In genomic region chr3:144524531-144524930, GRCh38 we compare ENCODE assay signal across 23 cellular contexts.
A peak's percentile ranks its signal among the peaks of the same experiment; 100 is the strongest.
DNase-seq lines count a peak whose midpoint lies in the region; ATAC-seq and TF ChIP-seq lines count a peak whose summit lies in the region.
"Had no signal": no experiment of that assay in that cellular context is flagged by ENCODE, and none has a peak within 500 bp of the region (broad histone marks: within the 10 kb centered on the region; RNA-seq: fewer than 3 reads in every experiment).

No MANE protein-coding gene starts in this region.

- intact Hi-C loops in Right ventricle myocardium inferior (cut with DNase I): no loop called here

- in situ Hi-C loops in brain microvascular endothelial cell (cut with HindIII; ENCODE audit: low pct_ligation_motif_present, low sequenced_read_pairs): no loop called here

- H3K27ac ChIP-seq in OCI-LY3 (ENCODE audit: low read length) (no peak overlapping the region), brain microvascular endothelial cell (no peak overlapping the region), MM.1S (ENCODE audit: low read length) (no peak overlapping the region)
- H3K27ac ChIP-seq: C4-2B had no signal

- no peaks in the 10 kb centered on the region for H3F3A ChIP-seq in MM.1S (ENCODE audit: insufficient read depth, low read length)

- ATAC-seq in Right ventricle myocardium inferior: no peak
- ATAC-seq: CD8-positive, alpha-beta T cell; GM12878; K562 had no signal

- H3K9ac ChIP-seq in OCI-LY3 (ENCODE audit: low read length) (no peak overlapping the region), MM.1S (ENCODE audit: low read length) (no peak overlapping the region)

- no peaks in the 10 kb centered on the region for H3K79me2 ChIP-seq in OCI-LY3 (ENCODE audit: low read length)
- H3K79me2 ChIP-seq in MM.1S (ENCODE audit: low read length): no peaks in the 10 kb centered on the region

- H2AFZ ChIP-seq in OCI-LY3 (ENCODE audit: low read depth, low read length): peak overlapping the region; percentile 7; the same call in 1 of the 2 replicates
- no peak overlapping the region for H2AFZ ChIP-seq in MM.1S (ENCODE audit: low read length)

- no peaks in the 10 kb centered on the region for H3K27me3 ChIP-seq in OCI-LY3 (ENCODE audit: low read depth, low read length)
- no peaks in the 10 kb centered on the region for H3K27me3 ChIP-seq in brain microvascular endothelial cell (replicated peaks)
- H3K27me3 ChIP-seq in MM.1S (replicated peaks; ENCODE audit: insufficient read depth, low read length): no peaks in the 10 kb centered on the region

- peak overlapping the region; percentile 25 for H3K4me2 ChIP-seq in OCI-LY3 (ENCODE audit: low read length)
- no peak overlapping the region for H3K4me2 ChIP-seq in MM.1S (ENCODE audit: low read depth, low read length)

- H3K36me3 ChIP-seq in OCI-LY3 (replicated peaks; ENCODE audit: low read depth, low read length) (no peaks in the 10 kb centered on the region), brain microvascular endothelial cell (replicated peaks) (no peaks in the 10 kb centered on the region), MM.1S (replicated peaks; ENCODE audit: insufficient read depth, low read length) (no peaks in the 10 kb centered on the region)

- no peaks in the 10 kb centered on the region for H4K20me1 ChIP-seq in OCI-LY3 (ENCODE audit: insufficient read depth, low read length)
- no peaks in the 10 kb centered on the region for H4K20me1 ChIP-seq in MM.1S (ENCODE audit: insufficient read depth, low read length)

- TF ChIP-seq CTCF in OCI-LY3 (IDR thresholded peaks at IDR 0.05; ENCODE audit: low read depth, low read length) (no peak), brain microvascular endothelial cell (IDR thresholded peaks at IDR 0.05; ENCODE audit: low read depth, low read length, missing control alignments) (no peak), MM.1S (IDR thresholded peaks at IDR 0.05; ENCODE audit: low read length) (no peak)

- no peak overlapping the region for H3K4me3 ChIP-seq in OCI-LY3 (ENCODE audit: low read length)
- no peak overlapping the region for H3K4me3 ChIP-seq in brain microvascular endothelial cell (ENCODE audit: low read depth, low read length)
- H3K4me3 ChIP-seq in MM.1S (ENCODE audit: low read length): no peak overlapping the region
- H3K4me3 ChIP-seq: GM12878, K562 had no signal

- H3K9me3 ChIP-seq in OCI-LY3 (ENCODE audit: insufficient read depth, low read length): no peaks in the 10 kb centered on the region
- H3K9me3 ChIP-seq in MM.1S (replicated peaks; ENCODE audit: insufficient read depth, low read length): no peaks in the 10 kb centered on the region
- H3K9me3 ChIP-seq: Caco-2 had no signal

- H3K4me1 ChIP-seq in OCI-LY3 (ENCODE audit: low read length): peaks cover 13% of the 10 kb centered on the region
- H3K4me1 ChIP-seq in MM.1S (ENCODE audit: low read length): 0 out of 2 replicates have a peak, but pooled peaks cover 7% of the 10 kb centered on the region

- no peaks in the 10 kb centered on the region for H3K9me2 ChIP-seq in MM.1S (replicated peaks; ENCODE audit: insufficient read depth, low read length)

- DNase-seq in brain microvascular endothelial cell: peak; percentile 6
- peak; percentile 16 for DNase-seq in fibroblast of peridontal ligament (ENCODE audit: extremely low read depth)
- DNase-seq in stromal cell of bone marrow (ENCODE audit: low read depth): peak; percentile 44
- DNase-seq in MM.1S: no peak
- no peak for DNase-seq in stimulated activated CD4-positive, alpha-beta T cell treated with anti-CD3 and anti-CD28 coated beads, Interleukin-4, amount 100 ng/mL, for 1 hour
- no peak for DNase-seq in Right ventricle myocardium inferior (ENCODE audit: missing footprints)
- DNase-seq: Caco-2; CD8-positive, alpha-beta T cell; DMS79; EL; GDM1; Kasumi-1; NCI-H2029; NCI-H446; NCI-H524 treated with DMSO at 0.1 percent for 48 hours; NCI-H82; NK-92 treated with Interleukin-12 subunit alpha and Interleukin-12 subunit beta, amount 100 ng/mL, for 24 hours; RPMI8226; SHP77 had no signal

Comparison
In these comparisons a context has a peak if more than half of its experiments do, and no peak if none do; other contexts are left out.
1. DNase-seq: peak in brain microvascular endothelial cell (single experiment), fibroblast of peridontal ligament (single experiment) and stromal cell of bone marrow (single experiment); none in MM.1S (single experiment), stimulated activated CD4-positive, alpha-beta T cell treated with anti-CD3 and anti-CD28 coated beads, Interleukin-4, amount 100 ng/mL, for 1 hour (single experiment) and Right ventricle myocardium inferior (single experiment).